ENCODE assay signal across 11 cellular contexts in the genomic region with DNA sequence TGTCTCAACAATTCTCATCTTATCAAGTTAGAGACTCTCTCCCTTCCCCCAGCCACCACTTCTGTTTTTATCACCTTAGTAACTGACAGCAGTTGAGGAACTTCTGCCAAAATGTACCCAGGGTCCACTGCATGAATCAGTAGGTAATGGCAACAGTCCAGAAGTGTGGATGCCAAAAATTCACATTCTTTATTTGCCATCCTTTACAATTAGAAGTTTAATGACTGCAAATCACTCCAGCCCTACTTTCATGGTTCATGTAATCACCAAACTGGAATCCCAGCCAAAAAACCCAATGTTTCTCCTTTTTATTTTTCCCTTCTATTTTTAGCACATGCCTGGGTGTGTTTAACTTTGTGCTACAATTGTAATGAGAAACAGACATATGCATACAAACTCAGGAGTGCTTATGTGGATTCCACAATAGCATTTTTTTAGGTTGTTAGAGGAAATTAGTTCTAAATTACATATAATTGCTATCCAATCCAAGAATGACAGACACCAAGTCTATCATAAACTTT.
A peak's percentile ranks its signal among the peaks of the same experiment; 100 is the strongest.
DNase-seq lines count a peak whose midpoint lies in the region; ATAC-seq and TF ChIP-seq lines count a peak whose summit lies in the region.
"Had no signal": no experiment of that assay in that cellular context is flagged by ENCODE, and none has a peak within 500 bp of the region (broad histone marks: within the 10 kb centered on the region; RNA-seq: fewer than 3 reads in every experiment).

No MANE protein-coding gene starts in this region.

- TF ChIP-seq CTCF in AG04449 (IDR thresholded peaks at IDR 0.05; ENCODE audit: insufficient read depth, low read length, missing control alignments) (no peak), LNCaP clone FGC (IDR thresholded peaks at IDR 0.05; ENCODE audit: control insufficient read depth, extremely low read depth, insufficient read depth) (no peak), Peyer's patch (IDR thresholded peaks at IDR 0.05) (no peak)

- no peaks in the 10 kb centered on the region for H3K27me3 ChIP-seq in Peyer's patch

- no peaks in the 10 kb centered on the region for H3K4me1 ChIP-seq in Peyer's patch

- POLR2A ChIA-PET in AG04449 (lab: Yijun Ruan, JAX) = no interaction called here

- no peak overlapping the region for H3K27ac ChIP-seq in Peyer's patch

- intact Hi-C loops in left ventricle myocardium superior (cut with micrococcal nuclease) = no loop called here

- H3K4me3 ChIP-seq in AG04449 (ENCODE audit: low read depth, low read length) (no peak overlapping the region), LNCaP clone FGC (ENCODE audit: low read depth, low read length) (no peak overlapping the region), Peyer's patch (no peak overlapping the region)

- ATAC-seq in left ventricle myocardium superior (peak; percentile 80), HG02970 (IDR thresholded peaks at IDR 0.05; ENCODE audit: low FRiP score, unreplicated experiment) (no peak)

- DNase-seq in AG04449 (ENCODE audit: low read depth, low spot score) (peak; percentile 41), LNCaP clone FGC (ENCODE audit: low read depth) (peak; percentile 85), SKM-1 (lab: John Stamatoyannopoulos, UW; ENCODE audit: unreplicated experiment) (peak; percentile 25), left ventricle myocardium superior (no peak), Peyer's patch (no peak)
- DNase-seq in stimulated activated CD8-positive, alpha-beta memory T cell treated with anti-CD3 and anti-CD28 coated beads, Interleukin-4, amount 100 ng/mL, for 48 hours = no peak
- DNase-seq in stimulated activated CD4-positive, alpha-beta T cell treated with anti-CD3 and anti-CD28 coated beads, Interleukin-12 subunit alpha, Interleukin-12 subunit beta, amount 100 ng/mL, for 4 hours = no peak
- DNase-seq: activated naive CD8-positive, alpha-beta T cell treated with anti-CD3 and anti-CD28 coated beads, Interleukin-2, amount 10 ng/mL, durations not matched to agents 7 days and 5 days; naive B cell; SHP77 had no signal

- no peak for TF ChIP-seq POLR2A in Peyer's patch (IDR thresholded peaks at IDR 0.05)

- CTCF ChIA-PET in AG04449 (lab: Yijun Ruan, JAX) = no interaction called here

- H3K36me3 ChIP-seq in Peyer's patch = peaks cover 0 to 6% (median 0%) of the 10 kb centered on the region in 3 donors

- H3K9me3 ChIP-seq in Peyer's patch = no peaks in the 10 kb centered on the region

Comparison
In these comparisons a context has a peak if more than half of its experiments do, and no peak if none do; other contexts are left out.
1. DNase-seq: peak in AG04449 (single experiment), LNCaP clone FGC (single experiment) and SKM-1 (single experiment); none in left ventricle myocardium superior (single experiment), stimulated activated CD8-positive, alpha-beta memory T cell treated with anti-CD3 and anti-CD28 coated beads, Interleukin-4, amount 100 ng/mL, for 48 hours (single experiment), stimulated activated CD4-positive, alpha-beta T cell treated with anti-CD3 and anti-CD28 coated beads, Interleukin-12 subunit alpha, Interleukin-12 subunit beta, amount 100 ng/mL, for 4 hours (single experiment) and Peyer's patch (0 of 3).